Comparison of ENCODE assay signal across 26 cellular contexts in genomic region chr7:47249361-47249760, GRCh38.
"Had no signal": no experiment of that assay in that cellular context is flagged by ENCODE, and none has a peak within 500 bp of the region (broad histone marks: within the 10 kb centered on the region; RNA-seq: fewer than 3 reads in every experiment).

No MANE protein-coding gene starts in this region.

- ATAC-seq: activated naive CD4-positive, alpha-beta T cell treated with anti-CD3 and anti-CD28 coated beads, Interleukin-2, amount 50 U/mL, for 72 hours; activated naive CD8-positive, alpha-beta T cell treated with anti-CD3 and anti-CD28 coated beads, Interleukin-2, amount 50 U/mL, for 24 hours; activated T-cell treated with anti-CD3 and anti-CD28 coated beads, Interleukin-2, amount 50 U/mL, for 4 hours; Panc1 had no signal

- DNase-seq: activated B cell treated with CpG ODN at 0.5 μM for 24 hours; activated CD4-positive, alpha-beta memory T cell treated with anti-CD3 and anti-CD28 coated beads for 36 hours; activated CD4-positive, alpha-beta T cell treated with anti-CD3 and anti-CD28 coated beads, Interleukin-2, amount 10 ng/mL, durations not matched to agents 7 days and 5 days; activated CD8-positive, alpha-beta memory T cell treated with anti-CD3 and anti-CD28 coated beads for 24 hours; activated naive CD4-positive, alpha-beta T cell treated with Interleukin-2 at 50 U/mL for 16 hours; activated naive CD8-positive, alpha-beta T cell treated with anti-CD3 and anti-CD28 coated beads, Interleukin-2, amount 50 U/mL, for 24 hours; activated T-cell treated with anti-CD3 and anti-CD28 coated beads, Interleukin-2, amount 50 U/mL, for 4 hours; brain microvascular endothelial cell; MG63; NCI-H1092; NCI-H1417; NCI-H1694; NCI-H2029; NCI-H2107; NCI-H2171 treated with DMSO at 0.1 percent for 48 hours; NCI-H226; NCI-H510A; NCI-H526 treated with DMSO at 0.1 percent for 48 hours; NCI-H82; OCI-M1; Right ventricle myocardium superior; T-helper 9 cell had no signal

- H3K27ac ChIP-seq: brain microvascular endothelial cell, cardiac muscle cell, RWPE1 had no signal

- H3K4me3 ChIP-seq: cardiac muscle cell, MG63 had no signal

- H3K36me3 ChIP-seq: brain microvascular endothelial cell, cardiac muscle cell, MG63 had no signal

- H3K9me3 ChIP-seq: MG63 had no signal

- H3K27me3 ChIP-seq: brain microvascular endothelial cell, cardiac muscle cell, MG63 had no signal
